ENCODE assay signal across 21 cellular contexts in genomic region chr16:88441460-88441859, GRCh38. TPM values are rescaled to one million over a fixed set of nuclear protein-coding genes. Genes with fewer than 3 reads are reported as not detected.
A peak's percentile ranks its signal among the peaks of the same experiment; 100 is the strongest.
DNase-seq lines count a peak whose midpoint lies in the region; ATAC-seq, FAIRE-seq and TF ChIP-seq lines count a peak whose summit lies in the region.
"Had no signal": no experiment of that assay in that cellular context is flagged by ENCODE, and none has a peak within 500 bp of the region (broad histone marks: within the 10 kb centered on the region; RNA-seq: fewer than 3 reads in every experiment).

No MANE protein-coding gene starts in this region.

- H2AFZ ChIP-seq in HepG2 (ENCODE audit: low read length) (no peak overlapping the region), H1 (ENCODE audit: low read length) (no peak overlapping the region), neuronal stem cell (ENCODE audit: low read length) (no peak overlapping the region)
- H2AFZ ChIP-seq: GM23338 had no signal

- H3K79me2 ChIP-seq in HepG2 (ENCODE audit: insufficient read depth, low read length) = no peaks in the 10 kb centered on the region
- no peaks in the 10 kb centered on the region for H3K79me2 ChIP-seq in H1 (ENCODE audit: control insufficient read depth in 1 of 2, insufficient read depth in 2 of 2, low read length in 2 of 2)

- H3K4ac ChIP-seq in H1 (replicated peaks; ENCODE audit: insufficient read length, low read depth, low read length) (no peak overlapping the region), neuronal stem cell (ENCODE audit: low read length) (no peak overlapping the region)

- H3K23ac ChIP-seq in H1 (ENCODE audit: insufficient read length) (no peak overlapping the region), neuronal stem cell (ENCODE audit: low read depth, low read length, poor library complexity) (peak overlapping the region; percentile 31)

- no peak overlapping the region for H3K4me3 ChIP-seq in HepG2 (replicated peaks in 1 of 3; ENCODE audit: insufficient read depth in 1 of 3, low read depth in 2 of 3, low read length in 3 of 3)
- no peak overlapping the region for H3K4me3 ChIP-seq in right lobe of liver
- no peak overlapping the region for H3K4me3 ChIP-seq in H1 (ENCODE audit: extremely low read depth in 1 of 4, insufficient read depth in 2 of 4, low read depth in 3 of 4, low read length in 4 of 4)
- no peak overlapping the region for H3K4me3 ChIP-seq in neuronal stem cell (ENCODE audit: low read length in 2 of 2)
- H3K4me3 ChIP-seq in WERI-Rb-1 (ENCODE audit: low read depth, low read length) = no peak overlapping the region
- H3K4me3 ChIP-seq: BLaER1 treated with 17β-estradiol and CSF1 and Interleukin-3, amounts not matched to agents 10 nM and 100 nM; GM23338; HAP-1 had no signal

- WGBS in HepG2 (ENCODE audit: low lambda C conversion rate) = 63% methylated on average over 10 of the region's 14 CpGs
- 90% methylated on average over 2 of the region's 14 CpGs for WGBS in right lobe of liver (ENCODE audit: insufficient coverage, low coverage, low lambda C conversion rate, missing lambda C conversion rate)
- WGBS in H1 (ENCODE audit: extremely low coverage in 1 of 2, insufficient coverage in 1 of 2, insufficient read length in 1 of 2, insufficient replicate concordance in 2 of 2, low coverage in 1 of 2, low lambda C conversion rate in 2 of 2, missing lambda C conversion rate in 1 of 2), 2 experiments = 98% methylated on average over 14 of the region's 14 CpGs; no CpG with 5 or more reads in 1 of the 2 experiments
- no CpG with 5 or more reads among the region's 14 CpGs for WGBS in neuronal stem cell (ENCODE audit: extremely low coverage in 2 of 2, insufficient read length in 2 of 2, insufficient replicate concordance in 1 of 2), 2 donors

- FAIRE-seq in HepG2 (lab: Jason Lieb, UNC) (no peak), H1 (lab: Jason Lieb, UNC) (no peak)
- FAIRE-seq: A204.1, D721Med, GM12891, GM19239, H54 had no signal

- H3K27ac ChIP-seq in HepG2 (ENCODE audit: extremely low read length, insufficient read depth, low read length) = no peak overlapping the region
- no peak overlapping the region for H3K27ac ChIP-seq in right lobe of liver
- H3K27ac ChIP-seq in H1 (ENCODE audit: low read depth, low read length) = no peak overlapping the region
- no peak overlapping the region for H3K27ac ChIP-seq in neuronal stem cell (replicated peaks; ENCODE audit: low read length)
- H3K27ac ChIP-seq in WERI-Rb-1 = no peak overlapping the region
- H3K27ac ChIP-seq: 22Rv1; BLaER1 treated with 17β-estradiol and CSF1 and Interleukin-3, amounts not matched to agents 10 nM and 100 nM had no signal

- no peak overlapping the region for H4K91ac ChIP-seq in H1 (replicated peaks; ENCODE audit: insufficient read length, low read length)
- H4K91ac ChIP-seq in neuronal stem cell (ENCODE audit: low read depth, low read length, poor library complexity) = no peak overlapping the region

- H2BK5ac ChIP-seq in H1 (ENCODE audit: low read depth, low read length) = no peak overlapping the region
- H2BK5ac ChIP-seq in neuronal stem cell (ENCODE audit: low read length) = peak overlapping the region; percentile 26

- TF ChIP-seq EP300 in HepG2 (IDR thresholded peaks at IDR 0.05; ENCODE audit: low read depth in 2 of 2, low read length in 2 of 2) (no peak), HepG2 (CRISPR knock-in tag; IDR thresholded peaks at IDR 0.05; ENCODE audit: borderline replicate concordance) (no peak), H1 (IDR thresholded peaks at IDR 0.05; ENCODE audit: borderline replicate concordance in 1 of 2, low read depth in 2 of 2, low read length in 2 of 2) (no peak)

- H2BK12ac ChIP-seq in H1 (ENCODE audit: low read depth, low read length) (0 out of 2 replicates have a peak overlapping the region, but pooled peaks have one; percentile 60), neuronal stem cell (ENCODE audit: low read length) (no peak overlapping the region)

- TF ChIP-seq RAD21 in HepG2 (CRISPR knock-in tag; IDR thresholded peaks at IDR 0.05) = no peak
- TF ChIP-seq RAD21 in H1 (IDR thresholded peaks at IDR 0.05 in 1 of 2, conservative IDR thresholded peaks at IDR 0.05 in 1 of 2; ENCODE audit: low read depth in 2 of 2, low read length in 2 of 2) = no peak

- no peaks in the 10 kb centered on the region for H3K23me2 ChIP-seq in H1 (ENCODE audit: low read depth, low read length)

- in situ Hi-C loops in HepG2 (cut with HindIII; ENCODE audit: extremely low pct_ligation_motif_present, low pct_unique_long_range_greater_than_20kb) = no loop called here

- H3K4me2 ChIP-seq in HepG2 (ENCODE audit: low read depth, low read length) (no peak overlapping the region), H1 (ENCODE audit: insufficient read depth in 1 of 2, low read depth in 2 of 2, low read length in 2 of 2) (no peak overlapping the region), neuronal stem cell (ENCODE audit: insufficient read depth, low read length, poor library complexity, severe bottlenecking) (no peak overlapping the region)
- H3K4me2 ChIP-seq: BLaER1 treated with 17β-estradiol and CSF1 and Interleukin-3, amounts not matched to agents 10 nM and 100 nM; GM23338 had no signal

- H2BK120ac ChIP-seq in H1 (replicated peaks; ENCODE audit: low read depth, low read length) = no peak overlapping the region
- H2BK120ac ChIP-seq in neuronal stem cell (ENCODE audit: low read depth, low read length) = no peak overlapping the region

- H4K8ac ChIP-seq in H1 (ENCODE audit: extremely low read depth, insufficient read depth, low read length) (no peak overlapping the region), neuronal stem cell (ENCODE audit: low read depth, low read length) (no peak overlapping the region)

- CTCF ChIA-PET in HepG2 (lab: Yijun Ruan, JAX; ENCODE audit: low intra/inter-chr PET ratio, low total read pairs) = interaction anchor here (3.6 kb wide), 1 partner anchor 85 kb away, joined by 88 read pairs; no protein-coding TSS in a partner anchor
- CTCF ChIA-PET in H1 (lab: Charles Lee; ENCODE audit: partially characterized antibody) = interaction anchor here (0.7 to 4.3 kb wide), 7 partner anchors 18 to 154 kb away, joined by 3 to 22 read pairs (median 4); no protein-coding TSS in a partner anchor

- no peak overlapping the region for H2BK20ac ChIP-seq in H1 (ENCODE audit: low read length)

- H3K9ac ChIP-seq in HepG2 (ENCODE audit: insufficient read depth, low read depth, low read length) (no peak overlapping the region), H1 (replicated peaks in 1 of 4; ENCODE audit: extremely low read depth in 1 of 4, low read depth in 3 of 4, low read length in 3 of 4) (no peak overlapping the region), neuronal stem cell (ENCODE audit: low read depth, low read length, poor library complexity) (no peak overlapping the region)

- H3K79me1 ChIP-seq in H1 (ENCODE audit: low read depth, low read length) (no peaks in the 10 kb centered on the region), neuronal stem cell (ENCODE audit: low read depth, low read length) (peaks cover 6% of the 10 kb centered on the region)

- DNase-seq in HepG2 (ENCODE audit: low spot score) (no peak), right lobe of liver (no peak), H1 (ENCODE audit: low read depth in 1 of 2, low spot score in 2 of 2) (no peak), neuronal stem cell (ENCODE audit: low spot score) (no peak), WERI-Rb-1 (no peak), NCI-H1930 (lab: John Stamatoyannopoulos, UW) (no peak), NCI-H146 treated with DMSO at 0.1 percent for 48 hours (lab: John Stamatoyannopoulos, UW; ENCODE audit: unreplicated experiment) (no peak)
- DNase-seq: CD4-positive, alpha-beta T cell; CD8-positive, alpha-beta memory T cell; DMS53; DMS79 treated with DMSO at 0.1 percent for 48 hours; GF-D8 had no signal

- H3K27me3 ChIP-seq in HepG2 (ENCODE audit: control insufficient read depth in 1 of 2, insufficient read depth in 2 of 2, low read length in 2 of 2) = peaks cover 45 to 93% of the 10 kb centered on the region in 2 experiments
- no peaks in the 10 kb centered on the region for H3K27me3 ChIP-seq in right lobe of liver
- no peaks in the 10 kb centered on the region; a peak in 1 of 7 replicates for H3K27me3 ChIP-seq in H1 (replicated peaks in 1 of 4; ENCODE audit: control insufficient read depth in 3 of 4, extremely low read depth in 1 of 4, insufficient read depth in 3 of 4, low read length in 3 of 4)
- H3K27me3 ChIP-seq in neuronal stem cell (ENCODE audit: control insufficient read depth in 3 of 3, insufficient read depth in 3 of 3, low read depth in 1 of 3, low read length in 3 of 3) = peaks cover 0 to 55% (median 0%) of the 10 kb centered on the region in 3 experiments
- no peaks in the 10 kb centered on the region for H3K27me3 ChIP-seq in WERI-Rb-1 (ENCODE audit: insufficient read depth, low read depth, severe bottlenecking)
- H3K27me3 ChIP-seq: BLaER1 treated with 17β-estradiol and CSF1 and Interleukin-3, amounts not matched to agents 10 nM and 100 nM had no signal

- H3K4me1 ChIP-seq in HepG2 (ENCODE audit: insufficient read depth, low read length) (peaks cover 16% of the 10 kb centered on the region), right lobe of liver (peaks cover 0 to 9% (median 4%) of the 10 kb centered on the region in 4 donors), H1 (replicated peaks in 1 of 4; ENCODE audit: control insufficient read depth in 3 of 4, insufficient read depth in 4 of 4, low read length in 3 of 4) (peaks cover 0 to 11% (median 1%) of the 10 kb centered on the region in 4 experiments; a peak in 3 of 7 replicates), neuronal stem cell (ENCODE audit: control insufficient read depth in 2 of 2, insufficient read depth in 1 of 2, low read depth in 1 of 2, low read length in 2 of 2) (peaks cover 0 to 7% of the 10 kb centered on the region in 2 donors)
- H3K4me1 ChIP-seq: HAP-1 had no signal

- POLR2A ChIA-PET in HepG2 (lab: Yijun Ruan, JAX) = no interaction called here
- POLR2A ChIA-PET in H1 (lab: Charles Lee; ENCODE audit: partially characterized antibody) = no interaction called here

- H3K14ac ChIP-seq in H1 (ENCODE audit: insufficient read length) = no peak overlapping the region
- no peak overlapping the region for H3K14ac ChIP-seq in neuronal stem cell (ENCODE audit: low read length)

- no peak for TF ChIP-seq POLR2A in HepG2 (IDR thresholded peaks at IDR 0.05; ENCODE audit: insufficient read depth in 1 of 2, low read depth in 2 of 2, low read length in 2 of 2)
- TF ChIP-seq POLR2A in right lobe of liver (IDR thresholded peaks at IDR 0.05) = no peak
- no peak for TF ChIP-seq POLR2A in H1 (IDR thresholded peaks at IDR 0.05; ENCODE audit: control extremely low read depth in 1 of 2, low read depth in 2 of 2, low read length in 2 of 2)

- H3K36me3 ChIP-seq in HepG2 (replicated peaks in 1 of 2; ENCODE audit: control insufficient read depth in 1 of 2, insufficient read depth in 2 of 2, low read length in 2 of 2) = no peaks in the 10 kb centered on the region
- H3K36me3 ChIP-seq in right lobe of liver = no peaks in the 10 kb centered on the region
- H3K36me3 ChIP-seq in H1 (ENCODE audit: control insufficient read depth in 2 of 4, insufficient read depth in 4 of 4, low read length in 3 of 4) = no peaks in the 10 kb centered on the region
- H3K36me3 ChIP-seq in neuronal stem cell (replicated peaks in 1 of 2; ENCODE audit: control insufficient read depth in 2 of 2, insufficient read depth in 2 of 2, low read length in 2 of 2) = no peaks in the 10 kb centered on the region
- H3K36me3 ChIP-seq in WERI-Rb-1 = no peaks in the 10 kb centered on the region
- H3K36me3 ChIP-seq: HAP-1 had no signal

- H3K9me3 ChIP-seq in HepG2 (ENCODE audit: low read length) = no peaks in the 10 kb centered on the region
- H3K9me3 ChIP-seq in right lobe of liver = no peaks in the 10 kb centered on the region
- no peaks in the 10 kb centered on the region; a peak in 1 of 4 replicates for H3K9me3 ChIP-seq in H1 (ENCODE audit: insufficient read depth in 2 of 2, low read depth in 1 of 2, low read length in 1 of 2)
- no peaks in the 10 kb centered on the region for H3K9me3 ChIP-seq in neuronal stem cell (replicated peaks in 1 of 2; ENCODE audit: control insufficient read depth in 2 of 2, insufficient read depth in 1 of 2, low read depth in 1 of 2, low read length in 2 of 2)
- H3K9me3 ChIP-seq in WERI-Rb-1 (ENCODE audit: severe bottlenecking) = no peaks in the 10 kb centered on the region
- H3K9me3 ChIP-seq: BLaER1 treated with 17β-estradiol and CSF1 and Interleukin-3, amounts not matched to agents 10 nM and 100 nM; HAP-1 had no signal

- H4K20me1 ChIP-seq in HepG2 (ENCODE audit: insufficient read depth, low read length) (no peaks in the 10 kb centered on the region), H1 (replicated peaks in 1 of 2; ENCODE audit: control insufficient read depth in 1 of 2, insufficient read depth in 2 of 2, low read length in 2 of 2) (no peaks in the 10 kb centered on the region)

- ATAC-seq in HepG2 = no peak
- no peak for ATAC-seq in right lobe of liver
- ATAC-seq: GM23338 had no signal

- H2BK15ac ChIP-seq in H1 (ENCODE audit: low read length) = no peak overlapping the region
- H2BK15ac ChIP-seq in neuronal stem cell (ENCODE audit: low read length) = peak overlapping the region; percentile 37

- no peak overlapping the region for H4K5ac ChIP-seq in H1 (ENCODE audit: insufficient read length, low read depth, low read length)

- no peak overlapping the region for H3K18ac ChIP-seq in H1 (ENCODE audit: extremely low read depth, low read length)
- H3K18ac ChIP-seq in neuronal stem cell (ENCODE audit: low read length) = no peak overlapping the region

- H2AK5ac ChIP-seq in H1 (ENCODE audit: low read depth, low read length) (no peak overlapping the region), neuronal stem cell (ENCODE audit: low read depth, low read length) (peak overlapping the region; percentile 75)

- intact Hi-C loops in HepG2 (cut with micrococcal nuclease; ENCODE audit: unreplicated experiment) (no loop called here), right lobe of liver (cut with DNase I) (loop anchor here (5.0 kb wide), 3 partner anchors 86 to 121 kb away; no protein-coding TSS in a partner anchor)

- no TSS peak for BruUV-seq in HepG2 (replicated peaks; lab: Mats Ljungman, UMichigan)

- TF ChIP-seq CTCF in HepG2 (CRISPR knock-in tag; IDR thresholded peaks at IDR 0.05) = no peak
- no peak for TF ChIP-seq CTCF in right lobe of liver (IDR thresholded peaks at IDR 0.05)
- TF ChIP-seq CTCF in H1 (IDR thresholded peaks at IDR 0.05; ENCODE audit: control extremely low read depth in 1 of 3, insufficient read depth in 1 of 3, low read depth in 1 of 3, low read length in 3 of 3) = no peak
- TF ChIP-seq CTCF in WERI-Rb-1 (IDR thresholded peaks at IDR 0.05; ENCODE audit: low read depth, low read length) = no peak

- no peak overlapping the region for H3K56ac ChIP-seq in H1 (replicated peaks; ENCODE audit: insufficient read length, low read depth, low read length)

RNA-seq across cellular contexts. Expression of gene ZFPM1, which starts 11.6 kb away (rescaled TPM):
- total RNA-seq in HepG2 (2016; rRNA removed; fragmentation: Illumina TruSeq; extraction: Trizol) (3.4 and 3.8 TPM in 2 replicates), right lobe of liver (10 to 100 TPM in 2 of 6 experiments, 1 to 10 TPM in 4; 3.8 to 15.5 (median 8.3) TPM)
- total RNA-seq in HepG2 (2016; cell fraction: cytosol; rRNA removed; fragmentation: Illumina TruSeq; extraction: Trizol; ENCODE audit: low read depth) = 0.81 and 2.1 TPM in 2 replicates
- total RNA-seq in HepG2 (2016; cell fraction: insoluble cytoplasmic fraction; rRNA removed; fragmentation: Illumina TruSeq; extraction: Trizol) = 3.4 and 3.9 TPM in 2 replicates
- 3.4 and 4.3 TPM in 2 replicates for total RNA-seq in HepG2 (2016; cell fraction: membrane; rRNA removed; fragmentation: Illumina TruSeq; extraction: Trizol)
- 3.4 and 6.6 TPM in 2 replicates for total RNA-seq in HepG2 (2016; cell fraction: nucleus; rRNA removed; fragmentation: Illumina TruSeq; extraction: Trizol)
- polyA plus RNA-seq in HepG2 (2011; rRNA removed) (1.3 and 1.7 TPM in 2 replicates), H1 (2011; rRNA removed) (0.74 and 1.4 TPM in 2 replicates)
- 0.79 and 1.3 TPM in 2 replicates for polyA plus RNA-seq in HepG2 (2011; cell fraction: cytosol; rRNA removed)
- polyA plus RNA-seq in HepG2 (2011; cell fraction: nucleus; rRNA removed) = 7.1 and 7.6 TPM in 2 replicates
- polyA plus RNA-seq in HepG2 (2012) = 7.2 and 7.6 TPM in 2 replicates
- 1.2 TPM in 2 replicates for polyA plus RNA-seq in HepG2 (2016; cell fraction: cytosol; fragmentation: Illumina TruSeq; extraction: Trizol; ENCODE audit: low read depth)
- 3.7 and 8.7 TPM in 2 replicates for polyA plus RNA-seq in HepG2 (2016; cell fraction: insoluble cytoplasmic fraction; fragmentation: Illumina TruSeq; extraction: Trizol; ENCODE audit: low read depth)
- 2.7 and 4.8 TPM in 2 replicates for polyA plus RNA-seq in HepG2 (2016; cell fraction: membrane; fragmentation: Illumina TruSeq; extraction: Trizol; ENCODE audit: low read depth)
- polyA plus RNA-seq in HepG2 (2016; cell fraction: nucleus; fragmentation: Illumina TruSeq; extraction: Trizol; ENCODE audit: insufficient read depth, low read depth) = 14.0 and 14.3 TPM in 2 replicates
- 0.98 and 4.2 TPM in 2 replicates for polyA minus RNA-seq in HepG2 (2011; rRNA and poly(A)+ RNA removed; ENCODE audit: low replicate concordance)
- polyA minus RNA-seq in HepG2 (2011; cell fraction: cytosol; rRNA and poly(A)+ RNA removed) = 2.7 and 6.6 TPM in 2 replicates
- polyA minus RNA-seq in HepG2 (2011; cell fraction: nucleus; rRNA and poly(A)+ RNA removed) = 5.0 and 7.5 TPM in 2 replicates
- 3.4 and 4.8 TPM in 2 replicates for total RNA-seq in H1 (2021; fragmentation: NEBNext Ultra II Directional; extraction: Animal tissue kit (Norgen Biotek cat#: 25700))
- polyA plus RNA-seq in H1 (2011; cell fraction: cytosol; rRNA removed) = 1.1 TPM
- polyA plus RNA-seq in H1 (2011; cell fraction: nucleus; rRNA removed) = 3.6 TPM
- 1.5 to 3.3 TPM (median 1.9 TPM) in 4 replicates for polyA plus RNA-seq in H1 (2012, experiment 1 of 2)
- 1.00 TPM for polyA plus RNA-seq in H1 (2012, experiment 2 of 2)
- polyA plus RNA-seq in H1 (2013, experiment 1 of 2) = 3.1 TPM
- 2.9 TPM for polyA plus RNA-seq in H1 (2013, experiment 2 of 2)
- polyA minus RNA-seq in H1 (2011; rRNA and poly(A)+ RNA removed) = 0.29 and 0.57 TPM in 2 replicates
- polyA minus RNA-seq in H1 (2011; cell fraction: cytosol; rRNA and poly(A)+ RNA removed) = 2.8 TPM
- 3.3 TPM for polyA minus RNA-seq in H1 (2011; cell fraction: nucleus; rRNA and poly(A)+ RNA removed)
- 3.8 TPM for polyA plus RNA-seq in neuronal stem cell (2013, experiment 1 of 2)
- 4.0 TPM for polyA plus RNA-seq in neuronal stem cell (2013, experiment 2 of 2)

RNA-seq across cellular contexts. Expression of gene ZNF469, which starts 58.7 kb away (rescaled TPM):
- total RNA-seq in HepG2 (2016; rRNA removed; fragmentation: Illumina TruSeq; extraction: Trizol) (not detected in 2 replicates), right lobe of liver (1 to 10 TPM in 2 of 6 experiments, under 1 TPM in 4; 0.22 to 1.3 (median 0.37) TPM)
- not detected in 2 replicates for total RNA-seq in HepG2 (2016; cell fraction: cytosol; rRNA removed; fragmentation: Illumina TruSeq; extraction: Trizol; ENCODE audit: low read depth)
- total RNA-seq in HepG2 (2016; cell fraction: insoluble cytoplasmic fraction; rRNA removed; fragmentation: Illumina TruSeq; extraction: Trizol) = not detected in 2 replicates
- total RNA-seq in HepG2 (2016; cell fraction: membrane; rRNA removed; fragmentation: Illumina TruSeq; extraction: Trizol) = not detected in 2 replicates
- total RNA-seq in HepG2 (2016; cell fraction: nucleus; rRNA removed; fragmentation: Illumina TruSeq; extraction: Trizol) = not detected in 2 replicates
- polyA plus RNA-seq in HepG2 (2011; rRNA removed) (not detected in 2 replicates), H1 (2011; rRNA removed) (0.30 and 0.53 TPM in 2 replicates)
- not detected in 2 replicates for polyA plus RNA-seq in HepG2 (2011; cell fraction: cytosol; rRNA removed)
- 0.02 TPM in 1 of 2 replicates, not detected in the other for polyA plus RNA-seq in HepG2 (2011; cell fraction: nucleus; rRNA removed)
- not detected in 2 replicates for polyA plus RNA-seq in HepG2 (2012)
- polyA plus RNA-seq in HepG2 (2016; cell fraction: cytosol; fragmentation: Illumina TruSeq; extraction: Trizol; ENCODE audit: low read depth) = not detected in 2 replicates
- polyA plus RNA-seq in HepG2 (2016; cell fraction: insoluble cytoplasmic fraction; fragmentation: Illumina TruSeq; extraction: Trizol; ENCODE audit: low read depth) = not detected in 2 replicates
- not detected in 2 replicates for polyA plus RNA-seq in HepG2 (2016; cell fraction: membrane; fragmentation: Illumina TruSeq; extraction: Trizol; ENCODE audit: low read depth)
- polyA plus RNA-seq in HepG2 (2016; cell fraction: nucleus; fragmentation: Illumina TruSeq; extraction: Trizol; ENCODE audit: insufficient read depth, low read depth) = not detected in 2 replicates
- not detected in 2 replicates for polyA minus RNA-seq in HepG2 (2011; rRNA and poly(A)+ RNA removed; ENCODE audit: low replicate concordance)
- not detected in 2 replicates for polyA minus RNA-seq in HepG2 (2011; cell fraction: cytosol; rRNA and poly(A)+ RNA removed)
- not detected in 2 replicates for polyA minus RNA-seq in HepG2 (2011; cell fraction: nucleus; rRNA and poly(A)+ RNA removed)
- 1.8 and 2.0 TPM in 2 replicates for total RNA-seq in H1 (2021; fragmentation: NEBNext Ultra II Directional; extraction: Animal tissue kit (Norgen Biotek cat#: 25700))
- polyA plus RNA-seq in H1 (2011; cell fraction: cytosol; rRNA removed) = 0.23 TPM
- 1.1 TPM for polyA plus RNA-seq in H1 (2011; cell fraction: nucleus; rRNA removed)
- 0.54 to 0.96 TPM (median 0.90 TPM) in 4 replicates for polyA plus RNA-seq in H1 (2012, experiment 1 of 2)
- polyA plus RNA-seq in H1 (2012, experiment 2 of 2) = 0.63 TPM
- polyA plus RNA-seq in H1 (2013, experiment 1 of 2) = 0.45 TPM
- 0.42 TPM for polyA plus RNA-seq in H1 (2013, experiment 2 of 2)
- 0.32 and 0.41 TPM in 2 replicates for polyA minus RNA-seq in H1 (2011; rRNA and poly(A)+ RNA removed)
- 1.1 TPM for polyA minus RNA-seq in H1 (2011; cell fraction: cytosol; rRNA and poly(A)+ RNA removed)
- 1.5 TPM for polyA minus RNA-seq in H1 (2011; cell fraction: nucleus; rRNA and poly(A)+ RNA removed)
- 0.26 TPM for polyA plus RNA-seq in neuronal stem cell (2013, experiment 1 of 2)
- polyA plus RNA-seq in neuronal stem cell (2013, experiment 2 of 2) = 0.29 TPM

Comparison
In these comparisons a context has a peak if more than half of its experiments do, and no peak if none do; other contexts are left out.
1. Of the 41 proteins assayed by ChIP-seq in both HepG2 and H1: peak only in HepG2: RXRA; only in H1: none; in both: none; in neither: 40.